In the genomic region with DNA sequence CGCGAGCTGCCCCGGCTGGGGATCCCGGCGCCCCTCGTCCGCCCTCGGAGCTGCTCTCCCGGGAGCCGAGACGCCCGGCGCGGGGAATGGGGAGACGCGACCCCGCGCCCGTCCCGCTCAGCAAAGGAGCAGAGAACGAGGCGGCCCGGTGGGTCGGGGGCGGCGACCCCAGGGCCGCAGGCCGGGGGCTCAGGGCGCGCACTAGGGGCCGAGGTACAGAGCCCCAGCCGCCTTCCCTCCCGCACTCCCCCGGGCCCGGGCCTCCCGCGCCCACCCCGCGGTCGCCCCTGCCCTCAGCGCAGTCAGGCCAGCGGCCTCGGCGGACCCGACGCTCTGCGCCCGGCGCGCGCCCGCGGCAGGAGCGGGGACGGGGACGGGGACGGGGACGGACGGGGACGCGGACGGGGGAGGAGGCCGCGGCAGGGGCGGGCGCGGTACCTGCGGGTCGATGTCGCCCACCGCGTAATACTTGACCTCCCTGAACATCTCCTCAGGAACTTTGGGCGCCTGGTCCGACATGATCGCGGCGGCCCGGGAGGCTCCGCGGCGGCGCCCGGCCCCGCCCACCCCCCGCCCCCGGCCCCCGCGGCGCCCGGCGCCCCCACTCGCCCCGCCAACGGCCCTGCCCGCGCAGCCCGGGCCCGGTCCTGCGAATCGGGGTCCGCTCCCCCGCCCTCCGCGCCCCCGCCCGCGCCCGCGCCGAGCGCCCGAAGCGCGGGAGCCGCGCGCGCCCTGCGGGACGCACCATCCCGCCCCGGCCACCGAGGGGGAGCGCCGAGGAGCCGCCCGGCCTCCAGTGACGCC, we compare ENCODE assay signal across 8 cellular contexts. TPM values are rescaled to one million over a fixed set of nuclear protein-coding genes. Genes with fewer than 3 reads are reported as not detected.
DNase-seq lines count a peak whose midpoint lies in the region; ATAC-seq and TF ChIP-seq lines count a peak whose summit lies in the region.

Gene PAXIP1, minus strand, starts transcription at position 714 of the 804 bp plus-strand sequence. Its CDS starts 195 bp downstream, at position 519.

- H3K4me1 Mint-ChIP-seq in activated CD8-positive, alpha-beta T cell treated with anti-CD3 and anti-CD28 coated beads, Interleukin-2, amount 10 ng/mL, durations not matched to agents 7 days and 5 days (ENCODE audit: low read depth) = peaks cover 11% of the 10 kb centered on the region
- peaks cover 8% of the 10 kb centered on the region for H3K4me1 Mint-ChIP-seq in stimulated activated naive CD8-positive, alpha-beta T cell treated with anti-CD3 and anti-CD28 coated beads, Interleukin-15, Interleukin-2, amounts not matched to agents 100 ng/mL and 50 ng/mL, for 24 hours (ENCODE audit: low read depth)

- H3K9me3 ChIP-seq in muscle layer of colon (ENCODE audit: low read length) = no peaks in the 10 kb centered on the region

- POLR2A ChIA-PET in activated CD8-positive, alpha-beta T cell treated with anti-CD3 and anti-CD28 coated beads, Interleukin-2, amount 10 ng/mL, durations not matched to agents 7 days and 5 days (lab: Charles Lee) = interaction anchor here (0.5 to 2.7 kb wide), 5 partner anchors 10 to 342 kb away, joined by 3 to 22 read pairs (median 4); partner anchors contain the start of gene INSIG1

- H3K9ac ChIP-seq in muscle layer of colon (ENCODE audit: low read length) = peak within 1 kb of the TSS; percentile 66

- CTCF ChIA-PET in activated CD8-positive, alpha-beta T cell treated with anti-CD3 and anti-CD28 coated beads, Interleukin-2, amount 10 ng/mL, durations not matched to agents 7 days and 5 days (lab: Charles Lee) = interaction anchor here (0.7 to 1.6 kb wide), 8 partner anchors 8 to 377 kb away, joined by 3 to 10 read pairs (median 3); partner anchors contain the start of gene INSIG1

- DNase-seq in GM13977 (ENCODE audit: low spot score) (peak; percentile 89), NCI-H1694 treated with DMSO at 0.1 percent for 48 hours (lab: John Stamatoyannopoulos, UW) (peak; percentile 27), epidermal melanocyte (ENCODE audit: insufficient read length, low spot score) (peak; percentile 36)
- peak; percentile 40 for DNase-seq in activated CD8-positive, alpha-beta T cell treated with anti-CD3 and anti-CD28 coated beads, Interleukin-2, amount 10 ng/mL, durations not matched to agents 7 days and 5 days

- H3K9me3 Mint-ChIP-seq in activated CD8-positive, alpha-beta T cell treated with anti-CD3 and anti-CD28 coated beads, Interleukin-2, amount 10 ng/mL, durations not matched to agents 7 days and 5 days (ENCODE audit: insufficient read depth) = no peaks in the 10 kb centered on the region
- no peaks in the 10 kb centered on the region for H3K9me3 Mint-ChIP-seq in stimulated activated naive CD8-positive, alpha-beta T cell treated with anti-CD3 and anti-CD28 coated beads, Interleukin-15, Interleukin-2, amounts not matched to agents 100 ng/mL and 50 ng/mL, for 24 hours

- peak within 1 kb of the TSS; percentile 91 for H3K27ac Mint-ChIP-seq in activated CD8-positive, alpha-beta T cell treated with anti-CD3 and anti-CD28 coated beads, Interleukin-2, amount 10 ng/mL, durations not matched to agents 7 days and 5 days
- peak within 1 kb of the TSS; percentile 91 for H3K27ac Mint-ChIP-seq in stimulated activated naive CD8-positive, alpha-beta T cell treated with anti-CD3 and anti-CD28 coated beads, Interleukin-15, Interleukin-2, amounts not matched to agents 100 ng/mL and 50 ng/mL, for 24 hours

- peak within 1 kb of the TSS; percentile 77 for H3K27ac ChIP-seq in ACC112 (ENCODE audit: low read depth, low read length)
- H3K27ac ChIP-seq in muscle layer of colon (ENCODE audit: low read depth, low read length) = peak within 1 kb of the TSS; percentile 86

- H3K36me3 ChIP-seq in ACC112 (ENCODE audit: insufficient read depth, low read length) (peaks cover 5% of the 10 kb centered on the region; the same call in 1 of the 2 replicates), muscle layer of colon (ENCODE audit: insufficient read depth, low read length) (peaks cover 4% of the 10 kb centered on the region)

- peak; percentile 76 for ATAC-seq in HG02798 (IDR thresholded peaks at IDR 0.05; ENCODE audit: poor library complexity, unreplicated experiment)
- ATAC-seq in activated CD8-positive, alpha-beta T cell treated with anti-CD3 and anti-CD28 coated beads, Interleukin-2, amount 10 ng/mL, durations not matched to agents 7 days and 5 days = peak; percentile 73

- no peaks in the 10 kb centered on the region for H3K27me3 Mint-ChIP-seq in activated CD8-positive, alpha-beta T cell treated with anti-CD3 and anti-CD28 coated beads, Interleukin-2, amount 10 ng/mL, durations not matched to agents 7 days and 5 days (ENCODE audit: low read depth)
- no peaks in the 10 kb centered on the region for H3K27me3 Mint-ChIP-seq in stimulated activated naive CD8-positive, alpha-beta T cell treated with anti-CD3 and anti-CD28 coated beads, Interleukin-15, Interleukin-2, amounts not matched to agents 100 ng/mL and 50 ng/mL, for 24 hours

- peaks cover 8% of the 10 kb centered on the region for H3K4me1 ChIP-seq in ACC112 (ENCODE audit: control insufficient read depth, insufficient read depth, low read length, unreplicated experiment)
- peaks cover 12% of the 10 kb centered on the region for H3K4me1 ChIP-seq in muscle layer of colon (ENCODE audit: insufficient read depth, low read length)

- TF ChIP-seq CTCF in GM13977 (IDR thresholded peaks at IDR 0.05; ENCODE audit: extremely low read depth, insufficient read depth, missing control alignments) = no peak

- H3K36me3 Mint-ChIP-seq in activated CD8-positive, alpha-beta T cell treated with anti-CD3 and anti-CD28 coated beads, Interleukin-2, amount 10 ng/mL, durations not matched to agents 7 days and 5 days (ENCODE audit: low read depth) = peaks cover 25% of the 10 kb centered on the region
- H3K36me3 Mint-ChIP-seq in stimulated activated naive CD8-positive, alpha-beta T cell treated with anti-CD3 and anti-CD28 coated beads, Interleukin-15, Interleukin-2, amounts not matched to agents 100 ng/mL and 50 ng/mL, for 24 hours (ENCODE audit: low read depth) = peaks cover 26% of the 10 kb centered on the region

- H3K4me3 ChIP-seq in ACC112 (ENCODE audit: low read depth, low read length) (peak within 1 kb of the TSS; percentile 99), muscle layer of colon (ENCODE audit: low read depth in 1 of 2, low read length in 2 of 2) (peak within 1 kb of the TSS; percentile 74 to 86)

- H3K4me3 Mint-ChIP-seq in activated CD8-positive, alpha-beta T cell treated with anti-CD3 and anti-CD28 coated beads, Interleukin-2, amount 10 ng/mL, durations not matched to agents 7 days and 5 days = peak within 1 kb of the TSS; percentile 88
- peak within 1 kb of the TSS; percentile 96 for H3K4me3 Mint-ChIP-seq in stimulated activated naive CD8-positive, alpha-beta T cell treated with anti-CD3 and anti-CD28 coated beads, Interleukin-15, Interleukin-2, amounts not matched to agents 100 ng/mL and 50 ng/mL, for 24 hours

- in situ Hi-C loops in GM13977 (cut with MboI; ENCODE audit: low pct_unique_long_range_greater_than_20kb, low sequenced_read_pairs, unreplicated experiment) = no loop called here

- peak within 1 kb of the TSS; percentile 100 for H2AFZ ChIP-seq in ACC112 (ENCODE audit: low read length, unreplicated experiment)

- peaks cover 47% of the 10 kb centered on the region for H3K79me2 ChIP-seq in ACC112 (ENCODE audit: control insufficient read depth, insufficient read depth, low read length, unreplicated experiment)

- H3K27me3 ChIP-seq in ACC112 (ENCODE audit: insufficient read depth, low read length) = no peaks in the 10 kb centered on the region
- H3K27me3 ChIP-seq in muscle layer of colon (ENCODE audit: control insufficient read depth in 1 of 2, insufficient read depth in 2 of 2, low read length in 2 of 2) = no peaks in the 10 kb centered on the region

RNA-seq across cellular contexts. Expression of gene PAXIP1, which starts in this region (rescaled TPM):
- 10 to 100 TPM; 33.2 to 34.5 TPM for total RNA-seq in activated CD8-positive, alpha-beta T cell treated with anti-CD3 and anti-CD28 coated beads, Interleukin-2, amount 10 ng/mL, durations not matched to agents 7 days and 5 days

Comparison
In these comparisons a context has a peak if more than half of its experiments do, and no peak if none do; other contexts are left out.
1. Peak in every context shown above with its lines: DNase-seq, ATAC-seq, H3K4me3 ChIP-seq and H3K27ac ChIP-seq.
2. DNase-seq: peak in every context shown above with its lines; median percentile 89 in GM13977; 40 in activated CD8-positive, alpha-beta T cell treated with anti-CD3 and anti-CD28 coated beads, Interleukin-2, amount 10 ng/mL, durations not matched to agents 7 days and 5 days; 36 in epidermal melanocyte; 27 in NCI-H1694 treated with DMSO at 0.1 percent for 48 hours.